In genomic region chr14:73741876-73742519, GRCh38 we compare ENCODE assay signal across 8 cellular contexts. TPM values are rescaled to one million over a fixed set of nuclear protein-coding genes. Genes with fewer than 3 reads are reported as not detected.
DNase-seq lines count a peak whose midpoint lies in the region; ATAC-seq and TF ChIP-seq lines count a peak whose summit lies in the region.

No MANE protein-coding gene starts in this region.

- peak; percentile 44 for DNase-seq in EH (ENCODE audit: low read depth)
- peak; percentile 77 for DNase-seq in OCI-M1 (lab: John Stamatoyannopoulos, UW)
- DNase-seq in coronary artery (ENCODE audit: low spot score) = no peak
- DNase-seq in naive B cell = no peak
- no peak for DNase-seq in HT-29 (ENCODE audit: low spot score)
- DNase-seq in SK-N-DZ (ENCODE audit: low spot score) = no peak

- H3K36me3 Mint-ChIP-seq in naive B cell = peaks cover 0 to 1% of the 10 kb centered on the region in 2 donors

- peak overlapping the region; percentile 72 to 95 (median 90) for H3K4me3 Mint-ChIP-seq in naive B cell

- peak overlapping the region; percentile 65 for H3K4me3 ChIP-seq in coronary artery

- H3K27me3 Mint-ChIP-seq in naive B cell = no peaks in the 10 kb centered on the region

- TF ChIP-seq CTCF in coronary artery (IDR thresholded peaks at IDR 0.05) = no peak

- H3K9me3 Mint-ChIP-seq in naive B cell = no peaks in the 10 kb centered on the region

- ATAC-seq in naive B cell (ENCODE audit: low read depth in 2 of 2) (peak; percentile 22 to 32), HG03025 (IDR thresholded peaks at IDR 0.05; ENCODE audit: low FRiP score, unreplicated experiment) (no peak), HG02623 (IDR thresholded peaks at IDR 0.05; ENCODE audit: unreplicated experiment) (no peak)

- peaks cover 58 to 82% (median 74%) of the 10 kb centered on the region in 3 donors for H3K4me1 Mint-ChIP-seq in naive B cell

- peak overlapping the region; percentile 93 to 99 (median 98) for H3K27ac Mint-ChIP-seq in naive B cell

- H3K27ac ChIP-seq in coronary artery = peak overlapping the region; percentile 78 to 95

RNA-seq across cellular contexts. Expression of gene PNMA1, which starts 27.8 kb away (rescaled TPM):
- 10 to 100 TPM; 10.6 to 19.7 (median 15.4) TPM for polyA plus RNA-seq in naive B cell (ENCODE audit: low read depth in 6 of 6)
- 6.3 and 7.5 TPM in 2 replicates for total RNA-seq in HT-29 (2014; rRNA removed; shearing (Covaris generic))
- 69.4 and 76.0 TPM in 2 replicates for polyA plus RNA-seq in SK-N-DZ (2014; cell fraction: cytosol; rRNA removed)
- polyA plus RNA-seq in SK-N-DZ (2014; cell fraction: nucleus; rRNA removed) = 26.7 and 29.0 TPM in 2 replicates

Comparison
In these comparisons a context has a peak if more than half of its experiments do, and no peak if none do; other contexts are left out.
1. DNase-seq: peak in EH (single experiment) and OCI-M1 (single experiment); none in coronary artery (single experiment), naive B cell (single experiment), HT-29 (single experiment) and SK-N-DZ (single experiment).
2. ATAC-seq: peak in naive B cell (2 of 2); none in HG03025 (single experiment) and HG02623 (single experiment).